8 cellular contexts compared by ENCODE assay signal in the genomic region with DNA sequence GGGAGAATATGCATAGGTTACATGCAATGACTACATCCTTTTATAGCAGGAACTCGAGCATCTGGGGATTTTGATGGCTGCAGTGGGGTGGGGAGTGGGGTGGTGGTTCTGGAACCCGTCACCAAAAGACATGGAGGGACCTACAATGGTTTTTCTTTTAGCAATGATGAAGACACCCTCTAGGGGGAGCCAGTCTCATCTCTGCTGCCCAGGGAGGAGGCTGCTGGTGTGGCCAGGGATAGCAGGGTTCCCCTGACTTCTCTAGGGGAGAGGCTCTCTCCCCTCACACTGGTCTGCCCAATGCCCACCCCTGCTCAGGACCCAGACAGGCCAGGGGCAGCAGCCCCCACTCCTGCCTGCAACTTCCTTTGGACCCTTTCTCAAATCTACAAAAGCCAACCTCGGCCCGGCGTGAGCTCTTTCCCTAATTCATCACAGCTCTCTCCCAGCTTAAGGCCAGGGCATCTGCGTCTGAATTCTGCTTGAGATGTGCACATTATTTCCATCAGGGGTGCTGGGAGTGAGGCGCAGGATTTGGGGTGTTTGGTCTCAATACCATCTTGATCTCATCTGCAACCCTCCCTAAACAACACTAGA.
DNase-seq lines count a peak whose midpoint lies in the region; ATAC-seq and TF ChIP-seq lines count a peak whose summit lies in the region.

No MANE protein-coding gene starts in this region.

- DNase-seq in NCI-H82 (lab: John Stamatoyannopoulos, UW) (peak; percentile 65), NCI-H82 treated with DMSO at 0.1 percent for 48 hours (lab: John Stamatoyannopoulos, UW; ENCODE audit: unreplicated experiment) (no peak), Kasumi-1 (lab: John Stamatoyannopoulos, UW) (peak; percentile 55 to 64), SW 1271 (lab: John Stamatoyannopoulos, UW) (peak; percentile 12 to 43), foreskin keratinocyte (peak in 1 of 2 donors; percentile 26), gastrocnemius medialis (no peak), mesenteric fat pad (ENCODE audit: low spot score) (no peak)

- intact Hi-C loops in gastrocnemius medialis (cut with DNase I; ENCODE audit: low total_unique reads): no loop called here

- H3K27me3 ChIP-seq in foreskin keratinocyte (no peaks in the 10 kb centered on the region), gastrocnemius medialis (no peaks in the 10 kb centered on the region)

- no peak for TF ChIP-seq POLR2A in gastrocnemius medialis (IDR thresholded peaks at IDR 0.05)

- no peaks in the 10 kb centered on the region for H3K36me3 ChIP-seq in gastrocnemius medialis

- peak; percentile 70 for TF ChIP-seq CTCF in foreskin keratinocyte (conservative IDR thresholded peaks at IDR 0.05)
- TF ChIP-seq CTCF in gastrocnemius medialis (IDR thresholded peaks at IDR 0.05 in 4 of 5, conservative IDR thresholded peaks at IDR 0.05 in 1 of 5): peak in 3 of 5 experiments; percentile 7 to 48 (median 29)

- H3K27ac ChIP-seq in foreskin keratinocyte (no peak overlapping the region), gastrocnemius medialis (no peak overlapping the region)

- no peak overlapping the region for H3K4me3 ChIP-seq in gastrocnemius medialis

- H3K4me1 ChIP-seq in foreskin keratinocyte (no peaks in the 10 kb centered on the region), gastrocnemius medialis (peaks cover 0 to 5% of the 10 kb centered on the region in 2 donors)

- ATAC-seq in GM21825 (IDR thresholded peaks at IDR 0.05; ENCODE audit: unreplicated experiment) (peak; percentile 69), foreskin keratinocyte (peak; percentile 94), gastrocnemius medialis (no peak)

- no peaks in the 10 kb centered on the region for H3K9me3 ChIP-seq in gastrocnemius medialis

- in situ Hi-C loops in gastrocnemius medialis (cut with MboI; ENCODE audit: low sequenced_read_pairs in 4 of 4): no loop called here

Comparison
In these comparisons a context has a peak if more than half of its experiments do, and no peak if none do; other contexts are left out.
1. DNase-seq: peak in NCI-H82 (single experiment), Kasumi-1 (2 of 2) and SW 1271 (2 of 2); none in NCI-H82 treated with DMSO at 0.1 percent for 48 hours (single experiment), gastrocnemius medialis (0 of 2) and mesenteric fat pad (single experiment).
2. ATAC-seq: peak in GM21825 (single experiment) and foreskin keratinocyte (single experiment); none in gastrocnemius medialis (0 of 2).